Comparison of ENCODE assay signal across 8 cellular contexts in the genomic region with DNA sequence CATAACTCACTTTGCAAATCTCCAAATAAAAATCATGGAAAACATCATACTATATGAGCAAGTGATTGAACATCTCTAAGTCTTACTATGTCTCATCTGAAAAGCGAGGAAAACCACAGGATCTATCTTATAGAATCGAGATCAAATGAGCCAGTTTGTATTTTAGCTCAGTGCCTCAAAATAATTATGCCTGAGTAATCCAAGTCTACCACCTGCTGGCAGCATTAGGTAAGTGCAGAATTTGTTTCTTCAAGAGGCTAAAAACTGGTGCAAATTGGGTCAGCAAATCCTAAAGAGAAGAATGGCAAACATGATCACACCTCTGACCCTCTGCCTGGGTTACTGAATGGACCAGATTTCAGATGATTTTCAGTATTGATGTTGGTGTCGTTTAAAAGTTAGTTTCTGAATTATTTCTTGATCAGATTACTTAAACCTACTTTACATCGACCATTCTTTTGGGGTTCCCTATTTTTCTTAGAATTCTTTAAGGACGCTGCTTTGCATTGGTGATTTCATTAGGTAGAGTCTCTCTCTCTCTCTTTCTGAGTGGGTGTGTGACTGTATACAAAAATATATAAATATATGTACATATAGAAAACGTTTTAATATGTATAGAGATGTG. TPM values are rescaled to one million over a fixed set of nuclear protein-coding genes. Genes with fewer than 3 reads are reported as not detected.
DNase-seq lines count a peak whose midpoint lies in the region; ATAC-seq lines count a peak whose summit lies in the region.

No MANE protein-coding gene starts in this region.

- peak; percentile 80 for DNase-seq in DMS53 treated with DMSO at 0.1 percent for 48 hours (lab: John Stamatoyannopoulos, UW; ENCODE audit: unreplicated experiment)
- DNase-seq in NCI-H82 (lab: John Stamatoyannopoulos, UW) = peak; percentile 79
- DNase-seq in activated naive CD4-positive, alpha-beta T cell treated with anti-CD3 and anti-CD28 coated beads for 36 hours = peak; percentile 55
- peak; percentile 71 for DNase-seq in glomerular visceral epithelial cell (ENCODE audit: extremely low spot score)
- DNase-seq in putamen (ENCODE audit: low spot score) = peak; percentile 59

- ATAC-seq in HG03432 (IDR thresholded peaks at IDR 0.05; ENCODE audit: unreplicated experiment) (peak; percentile 52), GM19455 (IDR thresholded peaks at IDR 0.05; ENCODE audit: unreplicated experiment) (no peak), HG03521 (IDR thresholded peaks at IDR 0.05; ENCODE audit: unreplicated experiment) (no peak)

- H3K4me3 Mint-ChIP-seq in activated naive CD4-positive, alpha-beta T cell treated with anti-CD3 and anti-CD28 coated beads for 36 hours = no peak overlapping the region

- H3K27ac Mint-ChIP-seq in activated naive CD4-positive, alpha-beta T cell treated with anti-CD3 and anti-CD28 coated beads for 36 hours = no peak overlapping the region

- intact Hi-C loops in activated naive CD4-positive, alpha-beta T cell treated with anti-CD3 and anti-CD28 coated beads for 36 hours (cut with micrococcal nuclease) = loop anchor here (1.0 to 5.0 kb wide), 6 partner anchors 97 to 877 kb away; a partner anchor contains a TSS

- H3K27me3 Mint-ChIP-seq in activated naive CD4-positive, alpha-beta T cell treated with anti-CD3 and anti-CD28 coated beads for 36 hours (ENCODE audit: low read depth) = peaks cover 14% of the 10 kb centered on the region

- CTCF ChIA-PET in activated naive CD4-positive, alpha-beta T cell treated with anti-CD3 and anti-CD28 coated beads for 36 hours (lab: Charles Lee) = interaction anchor here (0.7 to 6.7 kb wide), 16 partner anchors 10 to 529 kb away, joined by 3 to 60 read pairs (median 3); no protein-coding TSS in a partner anchor

- no peaks in the 10 kb centered on the region for H3K36me3 Mint-ChIP-seq in activated naive CD4-positive, alpha-beta T cell treated with anti-CD3 and anti-CD28 coated beads for 36 hours (ENCODE audit: low read depth)

- no peaks in the 10 kb centered on the region for H3K4me1 Mint-ChIP-seq in activated naive CD4-positive, alpha-beta T cell treated with anti-CD3 and anti-CD28 coated beads for 36 hours (ENCODE audit: low read depth)

- H3K9me3 Mint-ChIP-seq in activated naive CD4-positive, alpha-beta T cell treated with anti-CD3 and anti-CD28 coated beads for 36 hours = no peaks in the 10 kb centered on the region

RNA-seq across cellular contexts. Expression of a gene that starts 12.7 kb away (rescaled TPM):
- not detected for total RNA-seq in activated naive CD4-positive, alpha-beta T cell treated with anti-CD3 and anti-CD28 coated beads for 36 hours
